In genomic region chr3:52683611-52684010, GRCh38 we compare ENCODE assay signal across 1 cellular context.
TF ChIP-seq lines count a peak whose summit lies in the region.

No MANE protein-coding gene starts in this region.

TF ChIP-seq in A549, 52 proteins besides CTCF, POLR2A, EP300 and RAD21:
- TF ChIP-seq, protein P1, sequence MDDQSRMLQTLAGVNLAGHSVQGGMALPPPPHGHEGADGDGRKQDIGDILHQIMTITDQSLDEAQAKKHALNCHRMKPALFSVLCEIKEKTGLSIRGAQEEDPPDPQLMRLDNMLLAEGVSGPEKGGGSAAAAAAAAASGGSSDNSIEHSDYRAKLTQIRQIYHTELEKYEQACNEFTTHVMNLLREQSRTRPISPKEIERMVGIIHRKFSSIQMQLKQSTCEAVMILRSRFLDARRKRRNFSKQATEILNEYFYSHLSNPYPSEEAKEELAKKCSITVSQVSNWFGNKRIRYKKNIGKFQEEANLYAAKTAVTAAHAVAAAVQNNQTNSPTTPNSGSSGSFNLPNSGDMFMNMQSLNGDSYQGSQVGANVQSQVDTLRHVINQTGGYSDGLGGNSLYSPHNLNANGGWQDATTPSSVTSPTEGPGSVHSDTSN (IDR thresholded peaks at IDR 0.05): no peak
- TF ChIP-seq, protein P2, sequence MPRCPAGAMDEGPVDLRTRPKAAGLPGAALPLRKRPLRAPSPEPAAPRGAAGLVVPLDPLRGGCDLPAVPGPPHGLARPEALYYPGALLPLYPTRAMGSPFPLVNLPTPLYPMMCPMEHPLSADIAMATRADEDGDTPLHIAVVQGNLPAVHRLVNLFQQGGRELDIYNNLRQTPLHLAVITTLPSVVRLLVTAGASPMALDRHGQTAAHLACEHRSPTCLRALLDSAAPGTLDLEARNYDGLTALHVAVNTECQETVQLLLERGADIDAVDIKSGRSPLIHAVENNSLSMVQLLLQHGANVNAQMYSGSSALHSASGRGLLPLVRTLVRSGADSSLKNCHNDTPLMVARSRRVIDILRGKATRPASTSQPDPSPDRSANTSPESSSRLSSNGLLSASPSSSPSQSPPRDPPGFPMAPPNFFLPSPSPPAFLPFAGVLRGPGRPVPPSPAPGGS (IDR thresholded peaks at IDR 0.05): no peak
- TF ChIP-seq HES2 (IDR thresholded peaks at IDR 0.05) (no peak), HEYL (CRISPR knock-in tag; IDR thresholded peaks at IDR 0.05) (no peak), NR3C1 (IDR thresholded peaks at IDR 0.05) (no peak), HDAC2 (IDR thresholded peaks at IDR 0.05) (no peak), CBX2 (IDR thresholded peaks at IDR 0.05; ENCODE audit: borderline replicate concordance, low read depth) (no peak), CEBPB (IDR thresholded peaks at IDR 0.05) (no peak), RNF2 (IDR thresholded peaks at IDR 0.05; ENCODE audit: borderline replicate concordance, low read depth) (no peak), POLR2AphosphoS2 (conservative IDR thresholded peaks at IDR 0.05; ENCODE audit: low read length) (no peak), ELK1 (IDR thresholded peaks at IDR 0.05; ENCODE audit: low read depth, low read length) (no peak), MAZ (IDR thresholded peaks at IDR 0.05; ENCODE audit: borderline replicate concordance, low read depth, low read length) (no peak), NPAS2 (CRISPR knock-in tag; IDR thresholded peaks at IDR 0.05; ENCODE audit: borderline replicate concordance) (no peak), FOXS1 (CRISPR knock-in tag; IDR thresholded peaks at IDR 0.05) (no peak)
